In the genomic region with DNA sequence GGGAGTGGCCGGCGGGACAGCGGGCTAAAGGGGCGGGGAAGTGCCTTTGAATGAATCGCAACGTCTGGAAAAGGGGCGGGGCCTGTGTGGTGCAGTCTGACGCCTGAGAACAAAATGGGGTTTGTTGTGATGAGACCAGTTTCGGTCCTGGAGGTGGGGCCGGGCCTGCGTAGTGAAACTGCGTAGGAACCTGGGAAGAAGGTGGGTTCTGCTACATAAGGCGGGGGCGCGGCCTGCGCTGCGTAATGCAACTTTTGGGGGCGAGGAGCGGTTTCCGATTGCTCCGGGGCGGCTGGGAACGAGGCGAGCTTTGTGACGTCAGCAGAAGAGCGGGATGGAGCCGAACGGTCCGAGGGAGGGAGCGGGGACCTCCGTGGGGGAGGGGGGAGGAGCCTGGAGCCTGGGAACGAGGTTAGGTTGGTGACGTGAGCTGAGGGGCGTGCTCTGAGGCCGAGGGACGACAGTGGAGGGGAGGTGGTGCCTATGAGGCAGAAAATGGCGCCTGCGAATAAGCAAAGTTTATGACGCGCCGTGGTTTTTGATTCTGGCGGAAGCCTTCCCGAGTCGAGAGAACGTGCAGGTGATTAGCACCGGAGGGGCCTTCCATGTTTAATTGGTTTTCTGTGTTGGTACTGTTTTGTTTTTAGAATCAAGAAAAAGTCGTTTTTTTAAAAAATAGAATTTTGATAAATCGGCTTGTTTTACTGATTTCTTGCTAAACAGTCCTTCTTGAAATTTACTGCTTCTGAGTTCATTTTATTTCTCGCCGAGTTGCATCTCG, we compare ENCODE assay signal across 8 cellular contexts. TPM values are rescaled to one million over a fixed set of nuclear protein-coding genes. Genes with fewer than 3 reads are reported as not detected.
A peak's percentile ranks its signal among the peaks of the same experiment; 100 is the strongest.
DNase-seq lines count a peak whose midpoint lies in the region; ATAC-seq, FAIRE-seq and TF ChIP-seq lines count a peak whose summit lies in the region.

No MANE protein-coding gene starts in this region.

- FAIRE-seq in GM12891 (lab: Jason Lieb, UNC): peak; percentile 94

- DNase-seq in GM12891 (ENCODE audit: insufficient read length, low spot score) (peak; percentile 75), NCI-H1417 treated with DMSO at 0.1 percent for 48 hours (lab: John Stamatoyannopoulos, UW) (peak; percentile 96), SW 1271 (lab: John Stamatoyannopoulos, UW) (peak; percentile 57 to 87), adipocyte (ENCODE audit: low read depth) (peak; percentile 95), heart left ventricle (peak; percentile 92 to 95 (median 95)), pons (ENCODE audit: low spot score) (peak; percentile 92), type B pancreatic cell (ENCODE audit: extremely low spot score, unreplicated experiment) (peak; percentile 98)

- H3K9ac ChIP-seq in adipocyte (ENCODE audit: low read length): peak overlapping the region; percentile 88

- peaks cover 39% of the 10 kb centered on the region for H3K4me1 Mint-ChIP-seq in type B pancreatic cell (ENCODE audit: unreplicated experiment)

- peaks cover 6% of the 10 kb centered on the region for H3K4me1 ChIP-seq in adipocyte (ENCODE audit: control insufficient read depth, insufficient read depth, low read length)
- H3K4me1 ChIP-seq in heart left ventricle: peaks cover 0 to 18% (median 5%) of the 10 kb centered on the region in 12 donors

- H3K9me3 ChIP-seq in adipocyte (ENCODE audit: control insufficient read depth, low read length) (no peaks in the 10 kb centered on the region), heart left ventricle (no peaks in the 10 kb centered on the region)

- peak; percentile 81 for TF ChIP-seq POLR2A in GM12891 (IDR thresholded peaks at IDR 0.05; ENCODE audit: low read depth, low read length)
- peak in 1 of 2 donors; percentile 43 for TF ChIP-seq POLR2A in heart left ventricle (IDR thresholded peaks at IDR 0.05)

- peak overlapping the region; percentile 87 for H3K4me3 ChIP-seq in adipocyte (ENCODE audit: low read length)
- H3K4me3 ChIP-seq in heart left ventricle: peak overlapping the region; percentile 28 to 89 (median 70)

- H3K27ac Mint-ChIP-seq in type B pancreatic cell: peak overlapping the region; percentile 100

- H3K36me3 Mint-ChIP-seq in type B pancreatic cell: peaks cover 12% of the 10 kb centered on the region

- WGBS in heart left ventricle, 4 donors: 0 to 27% (median 13%) methylated on average over 48 to 51 of the region's 51 CpGs

- peak overlapping the region; percentile 96 for H3K4me3 Mint-ChIP-seq in type B pancreatic cell

- no peaks in the 10 kb centered on the region for H3K27me3 Mint-ChIP-seq in type B pancreatic cell

- H3K27me3 ChIP-seq in adipocyte (replicated peaks; ENCODE audit: control insufficient read depth, insufficient read depth, low read length) (peaks cover 5% of the 10 kb centered on the region), heart left ventricle (peaks cover 0 to 20% (median 0%) of the 10 kb centered on the region in 9 donors)

- H3K36me3 ChIP-seq in adipocyte (ENCODE audit: control insufficient read depth, insufficient read depth, low read length, severe bottlenecking) (peaks cover 9% of the 10 kb centered on the region), heart left ventricle (peaks cover 0 to 11% (median 5%) of the 10 kb centered on the region in 9 donors)

- TF ChIP-seq CTCF in heart left ventricle (IDR thresholded peaks at IDR 0.05) (no peak), type B pancreatic cell (conservative IDR thresholded peaks at IDR 0.05) (no peak)

- peak overlapping the region; percentile 88 to 98 (median 95) for H3K27ac ChIP-seq in heart left ventricle

- intact Hi-C loops in heart left ventricle (cut with DNase I): loop anchor here in 4 of 10 donors (2.0 to 5.0 kb wide), 2 partner anchors 15 to 86 kb away; partner anchors contain the start of genes CDK16 (in 3 of the 4) and RBM10 (in 1 of the 4)

- ATAC-seq in HG02798 (IDR thresholded peaks at IDR 0.05; ENCODE audit: poor library complexity, unreplicated experiment): peak; percentile 89
- ATAC-seq in heart left ventricle: peak; percentile 94 to 98 (median 96)

- H3K9me3 Mint-ChIP-seq in type B pancreatic cell: no peaks in the 10 kb centered on the region

TF ChIP-seq in GM12891, 5 proteins besides CTCF, POLR2A, EP300 and RAD21:
- TF ChIP-seq POU2F2 (IDR thresholded peaks at IDR 0.05; ENCODE audit: low read depth, low read length) (peak; percentile 51; the same call in 1 of the 2 replicates), TAF1 (IDR thresholded peaks at IDR 0.05; ENCODE audit: low read depth, low read length) (peak; percentile 80), SPI1 (IDR thresholded peaks at IDR 0.05; ENCODE audit: low read depth, low read length) (no peak), POLR2AphosphoS5 (IDR thresholded peaks at IDR 0.05; ENCODE audit: low read depth, low read length) (peak; percentile 60; the same call in 1 of the 2 replicates)

RNA-seq across cellular contexts. Expression of gene USP11, which starts 0.7 kb away (rescaled TPM):
- polyA plus RNA-seq in GM12891 (2012; ENCODE audit: low read depth, missing spikeins): 30.1 TPM
- 10 to 100 TPM; 28.2 to 68.9 (median 45.9) TPM for total RNA-seq in heart left ventricle
- polyA plus RNA-seq in heart left ventricle: 10 to 100 TPM; 17.9 to 29.3 TPM
- 84.2 and 189 TPM in 2 replicates for total RNA-seq in type B pancreatic cell (ENCODE audit: low replicate concordance)

RNA-seq across cellular contexts. Expression of gene CDK16, which starts 15.0 kb away (rescaled TPM):
- 30.9 TPM for polyA plus RNA-seq in GM12891 (2012; ENCODE audit: low read depth, missing spikeins)
- total RNA-seq in heart left ventricle (100 to 1,000 TPM; 123 to 209 (median 143) TPM), type B pancreatic cell (ENCODE audit: low replicate concordance) (206 and 234 TPM in 2 replicates)
- 100 to 1,000 TPM; 100 to 115 TPM for polyA plus RNA-seq in heart left ventricle

RNA-seq across cellular contexts. Expression of gene UBA1, which starts 39.9 kb away (rescaled TPM):
- 126 TPM for polyA plus RNA-seq in GM12891 (2012; ENCODE audit: low read depth, missing spikeins)
- 100 to 1,000 TPM; 116 to 171 (median 130) TPM for total RNA-seq in heart left ventricle
- 100 to 1,000 TPM in 1 of 2 donors, 10 to 100 TPM in 1; 86.9 to 134 TPM for polyA plus RNA-seq in heart left ventricle
- 314 and 384 TPM in 2 replicates for total RNA-seq in type B pancreatic cell (ENCODE audit: low replicate concordance)

Comparison
In these comparisons a context has a peak if more than half of its experiments do, and no peak if none do; other contexts are left out.
1. Peak in every context shown above with its lines: DNase-seq, ATAC-seq, H3K4me3 ChIP-seq and H3K27ac ChIP-seq.